In the genomic region with DNA sequence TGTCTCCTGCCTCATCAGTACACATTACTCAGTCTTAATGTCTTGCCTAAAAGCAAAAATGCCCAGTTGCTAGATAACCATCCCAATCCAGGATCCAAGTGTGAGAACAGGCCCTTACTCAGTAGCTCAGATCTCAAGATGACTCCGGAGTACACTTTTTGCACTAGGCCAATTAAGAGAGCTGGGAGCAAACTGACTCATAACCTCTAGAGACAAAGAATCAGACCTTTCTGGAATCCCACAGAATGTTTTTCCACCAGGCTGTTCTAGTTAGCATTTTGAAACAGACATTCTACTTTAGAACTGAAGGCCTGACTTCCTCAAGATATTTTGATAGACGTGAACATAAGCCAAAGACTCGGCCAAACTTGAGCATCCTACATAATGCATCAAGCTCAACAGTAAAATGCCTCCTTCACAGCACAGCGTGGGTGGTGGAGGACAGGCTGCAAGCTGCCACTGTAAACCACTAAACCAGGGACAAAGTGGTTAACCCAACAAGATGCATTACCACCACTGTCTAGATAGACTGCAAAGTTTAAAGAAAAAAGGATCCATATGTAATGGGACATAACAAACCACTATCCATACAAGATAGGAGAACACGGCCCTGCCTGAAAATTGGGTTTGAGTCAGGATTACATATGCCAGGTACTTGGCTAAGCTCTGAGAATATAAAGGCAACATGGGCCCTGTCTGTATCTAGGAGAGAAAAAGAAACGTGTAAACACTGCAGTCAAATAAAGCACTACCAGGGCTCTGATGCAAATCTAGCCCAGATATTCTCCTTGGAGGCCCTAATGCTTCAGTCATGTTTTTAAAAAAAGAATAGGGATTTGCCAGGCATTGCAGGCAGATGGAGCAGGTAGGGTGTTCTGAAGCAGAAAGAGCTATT, we compare ENCODE assay signal across 9 cellular contexts. TPM values are rescaled to one million over a fixed set of nuclear protein-coding genes. Genes with fewer than 3 reads are reported as not detected.
DNase-seq lines count a peak whose midpoint lies in the region; ATAC-seq and TF ChIP-seq lines count a peak whose summit lies in the region.
"Had no signal": no experiment of that assay in that cellular context is flagged by ENCODE, and none has a peak within 500 bp of the region (broad histone marks: within the 10 kb centered on the region; RNA-seq: fewer than 3 reads in every experiment).

No MANE protein-coding gene starts in this region.

- peak; percentile 70 for DNase-seq in activated CD4-positive, alpha-beta T cell treated with anti-CD3 and anti-CD28 coated beads for 48 hours
- no peak for DNase-seq in activated CD4-positive, alpha-beta T cell treated with anti-CD3 and anti-CD28 coated beads for 1 hour
- DNase-seq in activated naive CD8-positive, alpha-beta T cell treated with anti-CD3 and anti-CD28 coated beads, Interleukin-2, amount 10 ng/mL, durations not matched to agents 7 days and 5 days: no peak
- DNase-seq in hepatocyte (ENCODE audit: low spot score): no peak
- DNase-seq in substantia nigra (lab: John Stamatoyannopoulos, UW): no peak
- no peak for DNase-seq in activated gamma-delta T cell treated with Interleukin-2 at 50 U/mL for 16 hours
- no peak for DNase-seq in D341Med (ENCODE audit: low spot score)
- no peak for DNase-seq in GDM1 (lab: John Stamatoyannopoulos, UW)
- DNase-seq: BE2C had no signal

- H3K4me2 ChIP-seq in hepatocyte: no peak overlapping the region

- H2AFZ ChIP-seq in hepatocyte: no peak overlapping the region

- no peak overlapping the region for H3K4me3 ChIP-seq in hepatocyte

- H3K4me1 Mint-ChIP-seq in activated naive CD8-positive, alpha-beta T cell treated with anti-CD3 and anti-CD28 coated beads, Interleukin-2, amount 10 ng/mL, durations not matched to agents 7 days and 5 days: peaks cover 77% of the 10 kb centered on the region

- peak overlapping the region; percentile 86 for H3K27ac Mint-ChIP-seq in activated naive CD8-positive, alpha-beta T cell treated with anti-CD3 and anti-CD28 coated beads, Interleukin-2, amount 10 ng/mL, durations not matched to agents 7 days and 5 days

- POLR2A ChIA-PET in activated naive CD8-positive, alpha-beta T cell treated with anti-CD3 and anti-CD28 coated beads, Interleukin-2, amount 10 ng/mL, durations not matched to agents 7 days and 5 days (lab: Charles Lee): interaction anchor here (0.6 to 2.1 kb wide), 9 partner anchors 8 to 186 kb away, joined by 3 to 8 read pairs (median 3); no protein-coding TSS in a partner anchor

- no peaks in the 10 kb centered on the region for H3K27me3 ChIP-seq in hepatocyte
- H3K27me3 ChIP-seq: BE2C had no signal

- peak overlapping the region; percentile 58 for H3K4me3 Mint-ChIP-seq in activated naive CD8-positive, alpha-beta T cell treated with anti-CD3 and anti-CD28 coated beads, Interleukin-2, amount 10 ng/mL, durations not matched to agents 7 days and 5 days

- 90% methylated on average over 6 of the region's 6 CpGs for WGBS in hepatocyte (ENCODE audit: low lambda C conversion rate, missing lambda C conversion rate)

- H3K36me3 Mint-ChIP-seq in activated naive CD8-positive, alpha-beta T cell treated with anti-CD3 and anti-CD28 coated beads, Interleukin-2, amount 10 ng/mL, durations not matched to agents 7 days and 5 days: peaks cover 47% of the 10 kb centered on the region

- no peaks in the 10 kb centered on the region for H3K9me3 Mint-ChIP-seq in activated naive CD8-positive, alpha-beta T cell treated with anti-CD3 and anti-CD28 coated beads, Interleukin-2, amount 10 ng/mL, durations not matched to agents 7 days and 5 days

- peaks cover 6% of the 10 kb centered on the region for H3K36me3 ChIP-seq in hepatocyte (replicated peaks; ENCODE audit: insufficient read depth, low read depth)

- no peak for ATAC-seq in activated naive CD8-positive, alpha-beta T cell treated with anti-CD3 and anti-CD28 coated beads, Interleukin-2, amount 10 ng/mL, durations not matched to agents 7 days and 5 days (ENCODE audit: low read depth)

- H4K20me1 ChIP-seq in hepatocyte (ENCODE audit: insufficient read depth, poor library complexity, severe bottlenecking): peaks cover 25% of the 10 kb centered on the region

- H3K27me3 Mint-ChIP-seq in activated naive CD8-positive, alpha-beta T cell treated with anti-CD3 and anti-CD28 coated beads, Interleukin-2, amount 10 ng/mL, durations not matched to agents 7 days and 5 days: no peaks in the 10 kb centered on the region

- no peaks in the 10 kb centered on the region for H3K9me2 ChIP-seq in hepatocyte (replicated peaks; ENCODE audit: insufficient read depth)

- H3K4me1 ChIP-seq in hepatocyte (ENCODE audit: insufficient read depth): peaks cover 13% of the 10 kb centered on the region

- H3K27ac ChIP-seq in hepatocyte: peak overlapping the region; percentile 12
- H3K27ac ChIP-seq in substantia nigra (ENCODE audit: low read depth, low read length, poor library complexity, severe bottlenecking): peak overlapping the region; percentile 18

- no peaks in the 10 kb centered on the region for H3K9me3 ChIP-seq in hepatocyte (ENCODE audit: low read depth)
- H3K9me3 ChIP-seq: BE2C had no signal

- H3K79me2 ChIP-seq in hepatocyte: peaks cover 98% of the 10 kb centered on the region

- TF ChIP-seq CTCF in hepatocyte (IDR thresholded peaks at IDR 0.05; ENCODE audit: poor library complexity): no peak

RNA-seq across cellular contexts. Expression of a gene that starts 48.3 kb away (rescaled TPM):
- 100 to 1,000 TPM; 803 to 821 TPM for total RNA-seq in activated naive CD8-positive, alpha-beta T cell treated with anti-CD3 and anti-CD28 coated beads, Interleukin-2, amount 10 ng/mL, durations not matched to agents 7 days and 5 days
- total RNA-seq in hepatocyte: 149 and 188 TPM in 2 replicates
- polyA plus RNA-seq in hepatocyte: 125 and 140 TPM in 2 replicates
